1 cellular context compared by ENCODE assay signal in the genomic region with DNA sequence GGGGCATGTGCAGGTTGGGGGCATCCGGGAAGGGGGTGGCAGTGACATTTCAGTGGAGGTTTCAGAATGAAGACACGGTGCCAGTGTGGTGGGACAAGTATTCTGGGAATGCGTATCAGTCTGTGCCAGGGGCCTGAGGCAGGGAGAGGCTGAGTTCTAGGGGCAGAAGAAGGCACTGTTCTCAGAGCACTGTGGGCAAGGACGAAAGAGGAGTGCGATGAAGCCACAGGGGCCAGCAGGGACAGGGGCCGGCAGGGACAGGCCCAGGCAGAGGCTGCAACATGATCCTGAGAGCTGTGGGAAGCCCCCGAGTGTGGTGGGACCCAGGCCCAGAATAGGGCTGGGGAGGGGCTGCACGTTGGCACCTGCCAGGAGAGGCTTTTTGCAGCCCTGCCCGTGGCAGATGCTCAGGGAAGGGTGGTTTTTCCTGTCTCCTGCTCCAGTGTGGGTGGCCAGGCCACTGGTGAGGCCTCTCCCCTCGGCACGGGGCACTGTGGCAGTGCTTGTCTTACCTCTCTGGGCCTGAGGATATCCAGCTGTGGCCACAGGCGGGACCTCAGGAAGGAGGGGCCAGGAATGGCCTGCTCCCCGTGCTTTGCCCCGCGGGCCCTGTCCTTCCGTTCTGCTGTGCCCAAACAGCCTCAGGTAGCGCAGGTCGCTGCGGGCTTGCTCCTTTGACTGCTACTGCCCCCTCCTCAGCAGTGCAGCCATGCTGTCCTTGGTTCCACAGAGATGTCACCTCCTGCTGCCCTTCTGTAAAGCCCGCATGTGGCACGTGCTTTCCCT.
TF ChIP-seq lines count a peak whose summit lies in the region.

No MANE protein-coding gene starts in this region.

TF ChIP-seq in SK-N-SH, 30 proteins besides CTCF, POLR2A, EP300 and RAD21 (continued from another document):
- TF ChIP-seq, protein P1, sequence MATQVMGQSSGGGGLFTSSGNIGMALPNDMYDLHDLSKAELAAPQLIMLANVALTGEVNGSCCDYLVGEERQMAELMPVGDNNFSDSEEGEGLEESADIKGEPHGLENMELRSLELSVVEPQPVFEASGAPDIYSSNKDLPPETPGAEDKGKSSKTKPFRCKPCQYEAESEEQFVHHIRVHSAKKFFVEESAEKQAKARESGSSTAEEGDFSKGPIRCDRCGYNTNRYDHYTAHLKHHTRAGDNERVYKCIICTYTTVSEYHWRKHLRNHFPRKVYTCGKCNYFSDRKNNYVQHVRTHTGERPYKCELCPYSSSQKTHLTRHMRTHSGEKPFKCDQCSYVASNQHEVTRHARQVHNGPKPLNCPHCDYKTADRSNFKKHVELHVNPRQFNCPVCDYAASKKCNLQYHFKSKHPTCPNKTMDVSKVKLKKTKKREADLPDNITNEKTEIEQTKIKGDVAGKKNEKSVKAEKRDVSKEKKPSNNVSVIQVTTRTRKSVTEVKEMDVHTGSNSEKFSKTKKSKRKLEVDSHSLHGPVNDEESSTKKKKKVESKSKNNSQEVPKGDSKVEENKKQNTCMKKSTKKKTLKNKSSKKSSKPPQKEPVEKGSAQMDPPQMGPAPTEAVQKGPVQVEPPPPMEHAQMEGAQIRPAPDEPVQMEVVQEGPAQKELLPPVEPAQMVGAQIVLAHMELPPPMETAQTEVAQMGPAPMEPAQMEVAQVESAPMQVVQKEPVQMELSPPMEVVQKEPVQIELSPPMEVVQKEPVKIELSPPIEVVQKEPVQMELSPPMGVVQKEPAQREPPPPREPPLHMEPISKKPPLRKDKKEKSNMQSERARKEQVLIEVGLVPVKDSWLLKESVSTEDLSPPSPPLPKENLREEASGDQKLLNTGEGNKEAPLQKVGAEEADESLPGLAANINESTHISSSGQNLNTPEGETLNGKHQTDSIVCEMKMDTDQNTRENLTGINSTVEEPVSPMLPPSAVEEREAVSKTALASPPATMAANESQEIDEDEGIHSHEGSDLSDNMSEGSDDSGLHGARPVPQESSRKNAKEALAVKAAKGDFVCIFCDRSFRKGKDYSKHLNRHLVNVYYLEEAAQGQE (IDR thresholded peaks at IDR 0.05; ENCODE audit: low read depth, low read length) = no peak
- TF ChIP-seq TCF12 (IDR thresholded peaks at IDR 0.05) (no peak), FOXM1 (IDR thresholded peaks at IDR 0.05; ENCODE audit: low read depth) (no peak), RFX5 (IDR thresholded peaks at IDR 0.05; ENCODE audit: low read length) (no peak)
TF ChIP-seq in SK-N-SH: peak in this region for 0.
